Comparison of ENCODE assay signal across 9 cellular contexts in genomic region chr12:45986646-45987338, GRCh38. TPM values are rescaled to one million over a fixed set of nuclear protein-coding genes. Genes with fewer than 3 reads are reported as not detected.
DNase-seq lines count a peak whose midpoint lies in the region; ATAC-seq and TF ChIP-seq lines count a peak whose summit lies in the region.
"Had no signal": no experiment of that assay in that cellular context is flagged by ENCODE, and none has a peak within 500 bp of the region (broad histone marks: within the 10 kb centered on the region; RNA-seq: fewer than 3 reads in every experiment).

No MANE protein-coding gene starts in this region.

- intact Hi-C loops in activated CD4-positive, alpha-beta T cell treated with anti-CD3 and anti-CD28 coated beads, Interleukin-2, amount 10 ng/mL, durations not matched to agents 24 days and 14 days (cut with micrococcal nuclease) = no loop called here

- TF ChIP-seq CTCF in progenitor cell of endocrine pancreas (IDR thresholded peaks at IDR 0.05; ENCODE audit: unreplicated experiment) = no peak

- H3K27me3 Mint-ChIP-seq in activated CD4-positive, alpha-beta T cell treated with anti-CD3 and anti-CD28 coated beads, Interleukin-2, amount 10 ng/mL, durations not matched to agents 24 days and 14 days = no peaks in the 10 kb centered on the region
- H3K27me3 Mint-ChIP-seq in central memory CD8-positive, alpha-beta T cell = no peaks in the 10 kb centered on the region
- no peaks in the 10 kb centered on the region for H3K27me3 Mint-ChIP-seq in progenitor cell of endocrine pancreas

- no peak for DNase-seq in activated CD4-positive, alpha-beta T cell treated with anti-CD3 and anti-CD28 coated beads, Interleukin-2, amount 10 ng/mL, durations not matched to agents 24 days and 14 days
- DNase-seq in activated CD4-positive, alpha-beta T cell treated with anti-CD3 and anti-CD28 coated beads, Interleukin-2, amount 50 U/mL, for 48 hours = no peak
- peak; percentile 79 for DNase-seq in NOMO-1 treated with DMSO at 0.1 percent for 48 hours (lab: John Stamatoyannopoulos, UW; ENCODE audit: unreplicated experiment)
- DNase-seq in central memory CD8-positive, alpha-beta T cell (ENCODE audit: low spot score in 2 of 2) = no peak
- DNase-seq in progenitor cell of endocrine pancreas (ENCODE audit: low spot score, unreplicated experiment) = no peak
- DNase-seq in cerebellum (ENCODE audit: low spot score) = no peak
- no peak for DNase-seq in KG1 (lab: John Stamatoyannopoulos, UW)
- DNase-seq in AG20443 (ENCODE audit: low spot score) = no peak
- DNase-seq: NCI-H1694 treated with DMSO at 0.1 percent for 48 hours had no signal

- H3K27ac Mint-ChIP-seq in activated CD4-positive, alpha-beta T cell treated with anti-CD3 and anti-CD28 coated beads, Interleukin-2, amount 10 ng/mL, durations not matched to agents 24 days and 14 days = peak overlapping the region; percentile 16
- peak overlapping the region; percentile 83 for H3K27ac Mint-ChIP-seq in central memory CD8-positive, alpha-beta T cell (ENCODE audit: low read depth)
- peak overlapping the region; percentile 4 for H3K27ac Mint-ChIP-seq in progenitor cell of endocrine pancreas

- peak overlapping the region; percentile 1 for H3K4me3 Mint-ChIP-seq in activated CD4-positive, alpha-beta T cell treated with anti-CD3 and anti-CD28 coated beads, Interleukin-2, amount 10 ng/mL, durations not matched to agents 24 days and 14 days
- peak overlapping the region; percentile 36 for H3K4me3 Mint-ChIP-seq in central memory CD8-positive, alpha-beta T cell
- peak overlapping the region; percentile 10 for H3K4me3 Mint-ChIP-seq in progenitor cell of endocrine pancreas (ENCODE audit: low read depth)

- no peak for ATAC-seq in central memory CD8-positive, alpha-beta T cell (replicated peaks; ENCODE audit: extremely low read depth, poor library complexity, severe bottlenecking)

- H3K4me1 Mint-ChIP-seq in activated CD4-positive, alpha-beta T cell treated with anti-CD3 and anti-CD28 coated beads, Interleukin-2, amount 10 ng/mL, durations not matched to agents 24 days and 14 days = peaks cover 60% of the 10 kb centered on the region
- H3K4me1 Mint-ChIP-seq in central memory CD8-positive, alpha-beta T cell = peaks cover 78% of the 10 kb centered on the region
- H3K4me1 Mint-ChIP-seq in progenitor cell of endocrine pancreas (ENCODE audit: low read depth) = peaks cover 36% of the 10 kb centered on the region

- H3K9me3 Mint-ChIP-seq in activated CD4-positive, alpha-beta T cell treated with anti-CD3 and anti-CD28 coated beads, Interleukin-2, amount 10 ng/mL, durations not matched to agents 24 days and 14 days = peaks cover 4% of the 10 kb centered on the region
- no peaks in the 10 kb centered on the region for H3K9me3 Mint-ChIP-seq in central memory CD8-positive, alpha-beta T cell
- H3K9me3 Mint-ChIP-seq in progenitor cell of endocrine pancreas (ENCODE audit: low read depth) = no peaks in the 10 kb centered on the region

- H3K36me3 Mint-ChIP-seq in activated CD4-positive, alpha-beta T cell treated with anti-CD3 and anti-CD28 coated beads, Interleukin-2, amount 10 ng/mL, durations not matched to agents 24 days and 14 days (ENCODE audit: low read depth) = peaks cover 51% of the 10 kb centered on the region
- H3K36me3 Mint-ChIP-seq in central memory CD8-positive, alpha-beta T cell (ENCODE audit: insufficient read depth) = peaks cover 48% of the 10 kb centered on the region
- H3K36me3 Mint-ChIP-seq in progenitor cell of endocrine pancreas (ENCODE audit: insufficient read depth) = peaks cover 20% of the 10 kb centered on the region

RNA-seq across cellular contexts. Expression of gene SCAF11, which starts 3.6 kb away (rescaled TPM):
- 126 and 140 TPM in 2 replicates for total RNA-seq in activated CD4-positive, alpha-beta T cell treated with anti-CD3 and anti-CD28 coated beads, Interleukin-2, amount 10 ng/mL, durations not matched to agents 24 days and 14 days
- total RNA-seq in progenitor cell of endocrine pancreas (104 and 113 TPM in 2 replicates), cerebellum (101 TPM)

Comparison
In these comparisons a context has a peak if more than half of its experiments do, and no peak if none do; other contexts are left out.
1. H3K27ac Mint-ChIP-seq: peak in every context shown above with its lines; median percentile 83 in central memory CD8-positive, alpha-beta T cell; 16 in activated CD4-positive, alpha-beta T cell treated with anti-CD3 and anti-CD28 coated beads, Interleukin-2, amount 10 ng/mL, durations not matched to agents 24 days and 14 days; 4 in progenitor cell of endocrine pancreas.